Comparison of ENCODE assay signal across 7 cellular contexts in genomic region chr10:75294866-75295692, GRCh38. TPM values are rescaled to one million over a fixed set of nuclear protein-coding genes. Genes with fewer than 3 reads are reported as not detected.
A peak's percentile ranks its signal among the peaks of the same experiment; 100 is the strongest.
DNase-seq lines count a peak whose midpoint lies in the region; ATAC-seq and TF ChIP-seq lines count a peak whose summit lies in the region.

No MANE protein-coding gene starts in this region.

- peak in 1 of 2 donors; percentile 18 for TF ChIP-seq RAD21 in liver (IDR thresholded peaks at IDR 0.05)

- no peaks in the 10 kb centered on the region for H3K36me3 ChIP-seq in liver (ENCODE audit: control insufficient read depth in 4 of 4, insufficient read depth in 3 of 4, low read depth in 1 of 4, low read length in 3 of 4)

- WGBS in liver = 4% methylated on average over 56 of the region's 56 CpGs

- H3K27ac ChIP-seq in liver (ENCODE audit: low read depth in 1 of 2, low read length in 2 of 2) = peak overlapping the region; percentile 63 to 68

- DNase-seq in NCI-H446 treated with DMSO at 0.1 percent for 48 hours (lab: John Stamatoyannopoulos, UW) (peak; percentile 64), dermis microvascular lymphatic vessel endothelial cell (ENCODE audit: low read depth in 2 of 2) (peak; percentile 50 to 82)
- DNase-seq in activated CD4-positive, alpha-beta T cell treated with anti-CD3 and anti-CD28 coated beads, Interleukin-2, amount 50 U/mL, for 48 hours = peak; percentile 69 to 76
- DNase-seq in stimulated activated CD4-positive, alpha-beta T cell treated with anti-CD3 and anti-CD28 coated beads, Interleukin-4, amount 100 ng/mL, for 1 hour = peak; percentile 59

- peaks cover 0 to 3% (median 0%) of the 10 kb centered on the region in 4 donors for H3K27me3 ChIP-seq in liver (ENCODE audit: control insufficient read depth in 4 of 4, insufficient read depth in 4 of 4, low read length in 3 of 4)

- no peak for TF ChIP-seq CTCF in liver (IDR thresholded peaks at IDR 0.05; ENCODE audit: low read depth, low read length, missing input control)

- ATAC-seq in GM18499 (IDR thresholded peaks at IDR 0.05; ENCODE audit: insufficient read depth, unreplicated experiment) = peak; percentile 64
- ATAC-seq in HG03060 (IDR thresholded peaks at IDR 0.05; ENCODE audit: low read depth, unreplicated experiment) = peak; percentile 62

- peak overlapping the region; percentile 50 to 65 for H3K9ac ChIP-seq in liver (ENCODE audit: low read depth in 1 of 2, low read length in 2 of 2)

- peak overlapping the region; percentile 27 to 72 (median 32) for H3K4me3 ChIP-seq in liver (ENCODE audit: low read depth in 1 of 3, low read length in 3 of 3)

- peaks cover 0 to 2% (median 2%) of the 10 kb centered on the region in 4 donors for H3K4me1 ChIP-seq in liver (ENCODE audit: control insufficient read depth in 4 of 4, insufficient read depth in 4 of 4, low read length in 3 of 4)

- peaks cover 2 to 4% (median 3%) of the 10 kb centered on the region in 4 donors for H3K9me3 ChIP-seq in liver (ENCODE audit: control insufficient read depth in 4 of 4, low read length in 3 of 4)

TF ChIP-seq in liver, 16 proteins besides CTCF, POLR2A, EP300 and RAD21:
- TF ChIP-seq, protein P1, sequence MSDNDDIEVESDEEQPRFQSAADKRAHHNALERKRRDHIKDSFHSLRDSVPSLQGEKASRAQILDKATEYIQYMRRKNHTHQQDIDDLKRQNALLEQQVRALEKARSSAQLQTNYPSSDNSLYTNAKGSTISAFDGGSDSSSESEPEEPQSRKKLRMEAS (IDR thresholded peaks at IDR 0.05) = no peak
- TF ChIP-seq, protein P2, sequence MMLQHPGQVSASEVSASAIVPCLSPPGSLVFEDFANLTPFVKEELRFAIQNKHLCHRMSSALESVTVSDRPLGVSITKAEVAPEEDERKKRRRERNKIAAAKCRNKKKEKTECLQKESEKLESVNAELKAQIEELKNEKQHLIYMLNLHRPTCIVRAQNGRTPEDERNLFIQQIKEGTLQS (IDR thresholded peaks at IDR 0.05) = no peak
- TF ChIP-seq ZBTB33 (IDR thresholded peaks at IDR 0.05) (no peak), RXRA (IDR thresholded peaks at IDR 0.05) (peak in 1 of 2 donors; percentile 9)

RNA-seq across cellular contexts. Expression of gene COMTD1, which starts 59.3 kb away (rescaled TPM):
- total RNA-seq in dermis microvascular lymphatic vessel endothelial cell (11.1 and 15.5 TPM in 2 replicates), liver (10 to 100 TPM in 1 of 2 donors, 1 to 10 TPM in 1; 6.5 to 12.1 TPM)
- 10 to 100 TPM; 40.9 to 44.2 TPM for polyA plus RNA-seq in liver

Comparison
In these comparisons a context has a peak if more than half of its experiments do, and no peak if none do; other contexts are left out.
1. Peak in every context shown above with its lines: DNase-seq, ATAC-seq, H3K4me3 ChIP-seq and H3K27ac ChIP-seq.